14 cellular contexts compared by ENCODE assay signal in genomic region chr7:9937944-9938631, GRCh38.
DNase-seq lines count a peak whose midpoint lies in the region; ATAC-seq and TF ChIP-seq lines count a peak whose summit lies in the region.
"Had no signal": no experiment of that assay in that cellular context is flagged by ENCODE, and none has a peak within 500 bp of the region (broad histone marks: within the 10 kb centered on the region; RNA-seq: fewer than 3 reads in every experiment).

No MANE protein-coding gene starts in this region.

- H3K27me3 Mint-ChIP-seq in activated CD8-positive, alpha-beta T cell treated with anti-CD3 and anti-CD28 coated beads for 36 hours = no peaks in the 10 kb centered on the region
- H3K27me3 Mint-ChIP-seq: central memory CD8-positive, alpha-beta T cell; natural killer cell treated with Interleukin-12 subunit alpha and Interleukin-12 subunit beta and Interleukin-15 and Interleukin-18, amount 100 ng/mL, for 72 hours had no signal

- H3K27ac ChIP-seq in HUES6 (ENCODE audit: low read depth, low read length) (peak overlapping the region; percentile 58; the same call in 1 of the 2 replicates), RWPE2 (ENCODE audit: poor library complexity, severe bottlenecking) (no peak overlapping the region)
- H3K27ac ChIP-seq: skin epidermis, tibial artery had no signal

- no peaks in the 10 kb centered on the region for H3K36me3 ChIP-seq in HUES6 (ENCODE audit: control insufficient read depth, insufficient read depth, low read length)
- no peaks in the 10 kb centered on the region for H3K36me3 ChIP-seq in RWPE2 (ENCODE audit: low read depth)
- H3K36me3 ChIP-seq: tibial artery had no signal

- intact Hi-C loops in activated CD8-positive, alpha-beta T cell treated with anti-CD3 and anti-CD28 coated beads for 36 hours (cut with micrococcal nuclease) = no loop called here

- no peak overlapping the region for H3K9ac ChIP-seq in HUES6 (ENCODE audit: low read length)

- no peaks in the 10 kb centered on the region for H3K9me3 Mint-ChIP-seq in activated CD8-positive, alpha-beta T cell treated with anti-CD3 and anti-CD28 coated beads for 36 hours

- no peak overlapping the region for H3K27ac Mint-ChIP-seq in activated CD8-positive, alpha-beta T cell treated with anti-CD3 and anti-CD28 coated beads for 36 hours
- H3K27ac Mint-ChIP-seq: natural killer cell treated with Interleukin-12 subunit alpha and Interleukin-12 subunit beta and Interleukin-15 and Interleukin-18, amount 100 ng/mL, for 72 hours; T-helper 1 cell treated with Interleukin-12 subunit alpha and Interleukin-12 subunit beta and Interleukin-4 antibody, amounts not matched to agents 30 μg/mL and 1 μg/mL, for 36 hours had no signal

- no peaks in the 10 kb centered on the region for H3K4me1 Mint-ChIP-seq in activated CD8-positive, alpha-beta T cell treated with anti-CD3 and anti-CD28 coated beads for 36 hours (ENCODE audit: low read depth)
- H3K4me1 Mint-ChIP-seq: central memory CD8-positive, alpha-beta T cell had no signal

- H3K4me3 ChIP-seq in HUES6 (ENCODE audit: low read depth, low read length) (no peak overlapping the region), RWPE2 (ENCODE audit: severe bottlenecking) (no peak overlapping the region), fibroblast of mammary gland (ENCODE audit: control insufficient read depth, low read depth, low read length) (no peak overlapping the region)
- H3K4me3 ChIP-seq: skin epidermis, tibial artery had no signal

- ATAC-seq in RWPE2 (ENCODE audit: low read depth) = peak; percentile 64; the same call in 2 of the 3 replicates
- ATAC-seq in HG02973 (IDR thresholded peaks at IDR 0.05; ENCODE audit: unreplicated experiment) = no peak
- no peak for ATAC-seq in activated CD8-positive, alpha-beta T cell treated with anti-CD3 and anti-CD28 coated beads for 36 hours
- ATAC-seq: natural killer cell treated with Interleukin-12 subunit alpha and Interleukin-12 subunit beta and Interleukin-15 and Interleukin-18, amount 100 ng/mL, for 72 hours had no signal

- H3K9me3 ChIP-seq in HUES6 (ENCODE audit: control insufficient read depth, insufficient read depth, low read depth, low read length) (no peaks in the 10 kb centered on the region), RWPE2 (ENCODE audit: severe bottlenecking) (peaks cover 1% of the 10 kb centered on the region)
- H3K9me3 ChIP-seq: tibial artery had no signal

- POLR2A ChIA-PET in activated CD8-positive, alpha-beta T cell treated with anti-CD3 and anti-CD28 coated beads for 36 hours (lab: Charles Lee) = no interaction called here

- CTCF ChIA-PET in activated CD8-positive, alpha-beta T cell treated with anti-CD3 and anti-CD28 coated beads for 36 hours (lab: Charles Lee) = interaction anchor here (0.8 kb wide), 1 partner anchor 31 kb away, joined by 3 read pairs; no protein-coding TSS in a partner anchor

- H3K27me3 ChIP-seq in HUES6 (ENCODE audit: control insufficient read depth, insufficient read depth, low read length) = no peaks in the 10 kb centered on the region
- peaks cover 11% of the 10 kb centered on the region for H3K27me3 ChIP-seq in RWPE2 (ENCODE audit: insufficient read depth, poor library complexity, severe bottlenecking)
- H3K27me3 ChIP-seq: tibial artery had no signal

- H3K4me3 Mint-ChIP-seq in activated CD8-positive, alpha-beta T cell treated with anti-CD3 and anti-CD28 coated beads for 36 hours = no peak overlapping the region
- H3K4me3 Mint-ChIP-seq: central memory CD8-positive, alpha-beta T cell; natural killer cell treated with Interleukin-12 subunit alpha and Interleukin-12 subunit beta and Interleukin-15 and Interleukin-18, amount 100 ng/mL, for 72 hours; T-helper 1 cell treated with Interleukin-12 subunit alpha and Interleukin-12 subunit beta and Interleukin-4 antibody, amounts not matched to agents 30 μg/mL and 1 μg/mL, for 36 hours had no signal

- H3K36me3 Mint-ChIP-seq in activated CD8-positive, alpha-beta T cell treated with anti-CD3 and anti-CD28 coated beads for 36 hours (ENCODE audit: low read depth) = no peaks in the 10 kb centered on the region
- H3K36me3 Mint-ChIP-seq: natural killer cell treated with Interleukin-12 subunit alpha and Interleukin-12 subunit beta and Interleukin-15 and Interleukin-18, amount 100 ng/mL, for 72 hours had no signal

- H3K4me1 ChIP-seq in HUES6 (ENCODE audit: control insufficient read depth, insufficient read depth, low read length) (peaks cover 20% of the 10 kb centered on the region; the same call in 1 of the 2 replicates), RWPE2 (ENCODE audit: insufficient read depth, poor library complexity, severe bottlenecking) (no peaks in the 10 kb centered on the region)
- H3K4me1 ChIP-seq: tibial artery had no signal

- TF ChIP-seq CTCF in RWPE2 (IDR thresholded peaks at IDR 0.05; ENCODE audit: poor library complexity, severe bottlenecking) (no peak), fibroblast of mammary gland (conservative IDR thresholded peaks at IDR 0.05; ENCODE audit: control insufficient read depth, insufficient read depth, low read depth, low read length) (no peak)
- TF ChIP-seq CTCF in activated CD8-positive, alpha-beta T cell treated with anti-CD3 and anti-CD28 coated beads for 36 hours (IDR thresholded peaks at IDR 0.05) = no peak

- DNase-seq in RWPE2 (ENCODE audit: low spot score) (no peak), fibroblast of mammary gland (ENCODE audit: low read depth) (peak; percentile 4), non-pigmented ciliary epithelial cell (ENCODE audit: low read depth) (peak; percentile 35), MV-4-11 (lab: John Stamatoyannopoulos, UW) (no peak)
- no peak for DNase-seq in activated CD8-positive, alpha-beta T cell treated with anti-CD3 and anti-CD28 coated beads for 36 hours
- DNase-seq: activated CD4-positive, alpha-beta T cell treated with anti-CD3 and anti-CD28 coated beads, Interleukin-2, amount 50 U/mL, for 4 hours; NCI-H187; tibial artery had no signal

Comparison
In these comparisons a context has a peak if more than half of its experiments do, and no peak if none do; other contexts are left out.
1. DNase-seq: peak in fibroblast of mammary gland (single experiment) and non-pigmented ciliary epithelial cell (single experiment); none in RWPE2 (single experiment), MV-4-11 (single experiment) and activated CD8-positive, alpha-beta T cell treated with anti-CD3 and anti-CD28 coated beads for 36 hours (single experiment).